ENCODE assay signal across 1 cellular context in the genomic region with DNA sequence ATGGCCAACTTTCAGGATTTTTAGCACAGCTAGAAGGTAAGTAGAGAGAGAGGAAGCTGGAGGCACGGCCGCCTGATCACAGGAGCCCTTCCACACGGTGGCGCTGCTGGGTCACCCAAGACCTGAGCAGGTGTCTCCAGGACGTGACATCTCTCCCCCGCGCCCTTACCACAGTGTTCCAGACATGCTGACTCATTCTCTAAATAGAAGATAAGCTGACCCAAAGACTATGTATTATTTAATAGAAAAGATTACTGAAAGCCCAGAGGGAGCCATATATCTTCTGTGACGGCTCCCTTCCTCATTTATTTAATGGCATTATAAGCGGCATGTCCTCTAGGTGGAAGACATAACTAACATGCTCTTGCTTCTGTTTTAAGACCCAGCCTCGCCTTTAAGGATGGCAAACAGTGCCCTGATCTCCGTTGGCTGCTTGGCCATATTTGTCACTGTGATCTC.
TF ChIP-seq lines count a peak whose summit lies in the region.

No MANE protein-coding gene starts in this region.

TF ChIP-seq in HepG2, 621 proteins besides CTCF, POLR2A, EP300 and RAD21 (continued from another document and continues in another):
- TF ChIP-seq, protein P1, sequence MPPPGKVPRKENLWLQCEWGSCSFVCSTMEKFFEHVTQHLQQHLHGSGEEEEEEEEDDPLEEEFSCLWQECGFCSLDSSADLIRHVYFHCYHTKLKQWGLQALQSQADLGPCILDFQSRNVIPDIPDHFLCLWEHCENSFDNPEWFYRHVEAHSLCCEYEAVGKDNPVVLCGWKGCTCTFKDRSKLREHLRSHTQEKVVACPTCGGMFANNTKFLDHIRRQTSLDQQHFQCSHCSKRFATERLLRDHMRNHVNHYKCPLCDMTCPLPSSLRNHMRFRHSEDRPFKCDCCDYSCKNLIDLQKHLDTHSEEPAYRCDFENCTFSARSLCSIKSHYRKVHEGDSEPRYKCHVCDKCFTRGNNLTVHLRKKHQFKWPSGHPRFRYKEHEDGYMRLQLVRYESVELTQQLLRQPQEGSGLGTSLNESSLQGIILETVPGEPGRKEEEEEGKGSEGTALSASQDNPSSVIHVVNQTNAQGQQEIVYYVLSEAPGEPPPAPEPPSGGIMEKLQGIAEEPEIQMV (CRISPR knock-in tag; IDR thresholded peaks at IDR 0.05; ENCODE audit: low read depth) = 0 out of 2 replicates have a peak, but pooled peaks have one; percentile 27
- TF ChIP-seq, protein P2, sequence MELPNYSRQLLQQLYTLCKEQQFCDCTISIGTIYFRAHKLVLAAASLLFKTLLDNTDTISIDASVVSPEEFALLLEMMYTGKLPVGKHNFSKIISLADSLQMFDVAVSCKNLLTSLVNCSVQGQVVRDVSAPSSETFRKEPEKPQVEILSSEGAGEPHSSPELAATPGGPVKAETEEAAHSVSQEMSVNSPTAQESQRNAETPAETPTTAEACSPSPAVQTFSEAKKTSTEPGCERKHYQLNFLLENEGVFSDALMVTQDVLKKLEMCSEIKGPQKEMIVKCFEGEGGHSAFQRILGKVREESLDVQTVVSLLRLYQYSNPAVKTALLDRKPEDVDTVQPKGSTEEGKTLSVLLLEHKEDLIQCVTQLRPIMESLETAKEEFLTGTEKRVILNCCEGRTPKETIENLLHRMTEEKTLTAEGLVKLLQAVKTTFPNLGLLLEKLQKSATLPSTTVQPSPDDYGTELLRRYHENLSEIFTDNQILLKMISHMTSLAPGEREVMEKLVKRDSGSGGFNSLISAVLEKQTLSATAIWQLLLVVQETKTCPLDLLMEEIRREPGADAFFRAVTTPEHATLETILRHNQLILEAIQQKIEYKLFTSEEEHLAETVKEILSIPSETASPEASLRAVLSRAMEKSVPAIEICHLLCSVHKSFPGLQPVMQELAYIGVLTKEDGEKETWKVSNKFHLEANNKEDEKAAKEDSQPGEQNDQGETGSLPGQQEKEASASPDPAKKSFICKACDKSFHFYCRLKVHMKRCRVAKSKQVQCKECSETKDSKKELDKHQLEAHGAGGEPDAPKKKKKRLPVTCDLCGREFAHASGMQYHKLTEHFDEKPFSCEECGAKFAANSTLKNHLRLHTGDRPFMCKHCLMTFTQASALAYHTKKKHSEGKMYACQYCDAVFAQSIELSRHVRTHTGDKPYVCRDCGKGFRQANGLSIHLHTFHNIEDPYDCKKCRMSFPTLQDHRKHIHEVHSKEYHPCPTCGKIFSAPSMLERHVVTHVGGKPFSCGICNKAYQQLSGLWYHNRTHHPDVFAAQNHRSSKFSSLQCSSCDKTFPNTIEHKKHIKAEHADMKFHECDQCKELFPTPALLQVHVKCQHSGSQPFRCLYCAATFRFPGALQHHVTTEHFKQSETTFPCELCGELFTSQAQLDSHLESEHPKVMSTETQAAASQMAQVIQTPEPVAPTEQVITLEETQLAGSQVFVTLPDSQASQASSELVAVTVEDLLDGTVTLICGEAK (IDR thresholded peaks at IDR 0.05) = no peak
- TF ChIP-seq, protein P2 (CRISPR knock-in tag; IDR thresholded peaks at IDR 0.05) = no peak
- TF ChIP-seq SOX5 (CRISPR knock-in tag; IDR thresholded peaks at IDR 0.05; ENCODE audit: borderline replicate concordance) = no peak; the same call in 1 of the 2 replicates
- no peak for TF ChIP-seq ZC3H13 (CRISPR knock-in tag; IDR thresholded peaks at IDR 0.05)
- no peak for TF ChIP-seq ZNF75D (CRISPR knock-in tag; IDR thresholded peaks at IDR 0.05; ENCODE audit: borderline replicate concordance)
- no peak; the same call in 1 of the 2 replicates for TF ChIP-seq FOXK1 (CRISPR knock-in tag; IDR thresholded peaks at IDR 0.05; ENCODE audit: borderline replicate concordance, low read depth)
- TF ChIP-seq SRSF4 (IDR thresholded peaks at IDR 0.05; ENCODE audit: low read depth, low read length, poor library complexity, severe bottlenecking) = no peak
- no peak for TF ChIP-seq ZNF264 (CRISPR knock-in tag; IDR thresholded peaks at IDR 0.05)
- TF ChIP-seq, protein P3, sequence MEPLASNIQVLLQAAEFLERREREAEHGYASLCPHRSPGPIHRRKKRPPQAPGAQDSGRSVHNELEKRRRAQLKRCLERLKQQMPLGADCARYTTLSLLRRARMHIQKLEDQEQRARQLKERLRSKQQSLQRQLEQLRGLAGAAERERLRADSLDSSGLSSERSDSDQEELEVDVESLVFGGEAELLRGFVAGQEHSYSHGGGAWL (CRISPR knock-in tag; IDR thresholded peaks at IDR 0.05) = no peak
- TF ChIP-seq, protein P4, sequence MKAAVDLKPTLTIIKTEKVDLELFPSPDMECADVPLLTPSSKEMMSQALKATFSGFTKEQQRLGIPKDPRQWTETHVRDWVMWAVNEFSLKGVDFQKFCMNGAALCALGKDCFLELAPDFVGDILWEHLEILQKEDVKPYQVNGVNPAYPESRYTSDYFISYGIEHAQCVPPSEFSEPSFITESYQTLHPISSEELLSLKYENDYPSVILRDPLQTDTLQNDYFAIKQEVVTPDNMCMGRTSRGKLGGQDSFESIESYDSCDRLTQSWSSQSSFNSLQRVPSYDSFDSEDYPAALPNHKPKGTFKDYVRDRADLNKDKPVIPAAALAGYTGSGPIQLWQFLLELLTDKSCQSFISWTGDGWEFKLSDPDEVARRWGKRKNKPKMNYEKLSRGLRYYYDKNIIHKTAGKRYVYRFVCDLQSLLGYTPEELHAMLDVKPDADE (CRISPR knock-in tag; IDR thresholded peaks at IDR 0.05) = no peak
- TF ChIP-seq NFE2 (CRISPR knock-in tag; IDR thresholded peaks at IDR 0.05) = peak; percentile 82; the same call in 1 of the 2 replicates
- no peak for TF ChIP-seq KLF11 (CRISPR knock-in tag; IDR thresholded peaks at IDR 0.05)
- TF ChIP-seq PLRG1 (conservative IDR thresholded peaks at IDR 0.05) = no peak
- peak; percentile 94 for TF ChIP-seq STAG1 (CRISPR knock-in tag; IDR thresholded peaks at IDR 0.05)
- TF ChIP-seq, protein P5, sequence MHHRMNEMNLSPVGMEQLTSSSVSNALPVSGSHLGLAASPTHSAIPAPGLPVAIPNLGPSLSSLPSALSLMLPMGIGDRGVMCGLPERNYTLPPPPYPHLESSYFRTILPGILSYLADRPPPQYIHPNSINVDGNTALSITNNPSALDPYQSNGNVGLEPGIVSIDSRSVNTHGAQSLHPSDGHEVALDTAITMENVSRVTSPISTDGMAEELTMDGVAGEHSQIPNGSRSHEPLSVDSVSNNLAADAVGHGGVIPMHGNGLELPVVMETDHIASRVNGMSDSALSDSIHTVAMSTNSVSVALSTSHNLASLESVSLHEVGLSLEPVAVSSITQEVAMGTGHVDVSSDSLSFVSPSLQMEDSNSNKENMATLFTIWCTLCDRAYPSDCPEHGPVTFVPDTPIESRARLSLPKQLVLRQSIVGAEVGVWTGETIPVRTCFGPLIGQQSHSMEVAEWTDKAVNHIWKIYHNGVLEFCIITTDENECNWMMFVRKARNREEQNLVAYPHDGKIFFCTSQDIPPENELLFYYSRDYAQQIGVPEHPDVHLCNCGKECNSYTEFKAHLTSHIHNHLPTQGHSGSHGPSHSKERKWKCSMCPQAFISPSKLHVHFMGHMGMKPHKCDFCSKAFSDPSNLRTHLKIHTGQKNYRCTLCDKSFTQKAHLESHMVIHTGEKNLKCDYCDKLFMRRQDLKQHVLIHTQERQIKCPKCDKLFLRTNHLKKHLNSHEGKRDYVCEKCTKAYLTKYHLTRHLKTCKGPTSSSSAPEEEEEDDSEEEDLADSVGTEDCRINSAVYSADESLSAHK (CRISPR knock-in tag; IDR thresholded peaks at IDR 0.05; ENCODE audit: borderline replicate concordance) = no peak
- TF ChIP-seq ZNF430 (CRISPR knock-in tag; IDR thresholded peaks at IDR 0.05) = no peak
- no peak for TF ChIP-seq AHR (CRISPR knock-in tag; IDR thresholded peaks at IDR 0.05)
- TF ChIP-seq ZNF232 (CRISPR knock-in tag; IDR thresholded peaks at IDR 0.05; ENCODE audit: borderline replicate concordance) = peak; percentile 65; the same call in 1 of the 2 replicates
- TF ChIP-seq, protein P6, sequence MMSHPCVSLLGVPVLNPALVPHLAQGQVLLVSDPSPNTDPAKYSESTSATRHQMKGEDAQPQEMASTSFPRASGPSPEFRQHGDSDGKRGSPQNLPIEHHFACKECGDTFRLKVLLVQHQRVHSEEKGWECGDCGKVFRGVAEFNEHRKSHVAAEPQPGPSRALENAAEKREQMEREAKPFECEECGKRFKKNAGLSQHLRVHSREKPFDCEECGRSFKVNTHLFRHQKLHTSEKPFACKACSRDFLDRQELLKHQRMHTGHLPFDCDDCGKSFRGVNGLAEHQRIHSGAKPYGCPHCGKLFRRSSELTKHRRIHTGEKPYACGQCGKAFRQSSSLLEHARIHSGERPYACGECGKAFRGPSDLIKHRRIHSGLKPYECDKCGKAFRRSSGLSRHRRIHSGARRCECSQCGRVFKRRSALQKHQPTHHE (CRISPR knock-in tag; IDR thresholded peaks at IDR 0.05; ENCODE audit: borderline replicate concordance) = no peak
- peak; percentile 68 to 85 for TF ChIP-seq MAFK (conservative IDR thresholded peaks at IDR 0.05 in 1 of 2, IDR thresholded peaks at IDR 0.05 in 1 of 2; ENCODE audit: low read length in 2 of 2)
- TF ChIP-seq, protein P7, sequence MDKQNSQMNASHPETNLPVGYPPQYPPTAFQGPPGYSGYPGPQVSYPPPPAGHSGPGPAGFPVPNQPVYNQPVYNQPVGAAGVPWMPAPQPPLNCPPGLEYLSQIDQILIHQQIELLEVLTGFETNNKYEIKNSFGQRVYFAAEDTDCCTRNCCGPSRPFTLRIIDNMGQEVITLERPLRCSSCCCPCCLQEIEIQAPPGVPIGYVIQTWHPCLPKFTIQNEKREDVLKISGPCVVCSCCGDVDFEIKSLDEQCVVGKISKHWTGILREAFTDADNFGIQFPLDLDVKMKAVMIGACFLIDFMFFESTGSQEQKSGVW (CRISPR knock-in tag; IDR thresholded peaks at IDR 0.05; ENCODE audit: borderline replicate concordance) = no peak
- no peak for TF ChIP-seq TRIM24 (CRISPR knock-in tag; IDR thresholded peaks at IDR 0.05)
- TF ChIP-seq GTF2F1 (IDR thresholded peaks at IDR 0.05; ENCODE audit: low read length) = no peak
- TF ChIP-seq BORCS8-MEF2B (CRISPR knock-in tag; IDR thresholded peaks at IDR 0.05) = peak; percentile 66
- no peak for TF ChIP-seq KDM1A (CRISPR knock-in tag; IDR thresholded peaks at IDR 0.05)
- TF ChIP-seq ZNF263 (CRISPR knock-in tag; IDR thresholded peaks at IDR 0.05) = no peak
- TF ChIP-seq NFRKB (IDR thresholded peaks at IDR 0.05) = no peak
- 0 out of 2 replicates have a peak, but pooled peaks have one; percentile 46 for TF ChIP-seq CREM (IDR thresholded peaks at IDR 0.05)
- TF ChIP-seq CREM (CRISPR knock-in tag; IDR thresholded peaks at IDR 0.05) = no peak
- TF ChIP-seq, protein P8, sequence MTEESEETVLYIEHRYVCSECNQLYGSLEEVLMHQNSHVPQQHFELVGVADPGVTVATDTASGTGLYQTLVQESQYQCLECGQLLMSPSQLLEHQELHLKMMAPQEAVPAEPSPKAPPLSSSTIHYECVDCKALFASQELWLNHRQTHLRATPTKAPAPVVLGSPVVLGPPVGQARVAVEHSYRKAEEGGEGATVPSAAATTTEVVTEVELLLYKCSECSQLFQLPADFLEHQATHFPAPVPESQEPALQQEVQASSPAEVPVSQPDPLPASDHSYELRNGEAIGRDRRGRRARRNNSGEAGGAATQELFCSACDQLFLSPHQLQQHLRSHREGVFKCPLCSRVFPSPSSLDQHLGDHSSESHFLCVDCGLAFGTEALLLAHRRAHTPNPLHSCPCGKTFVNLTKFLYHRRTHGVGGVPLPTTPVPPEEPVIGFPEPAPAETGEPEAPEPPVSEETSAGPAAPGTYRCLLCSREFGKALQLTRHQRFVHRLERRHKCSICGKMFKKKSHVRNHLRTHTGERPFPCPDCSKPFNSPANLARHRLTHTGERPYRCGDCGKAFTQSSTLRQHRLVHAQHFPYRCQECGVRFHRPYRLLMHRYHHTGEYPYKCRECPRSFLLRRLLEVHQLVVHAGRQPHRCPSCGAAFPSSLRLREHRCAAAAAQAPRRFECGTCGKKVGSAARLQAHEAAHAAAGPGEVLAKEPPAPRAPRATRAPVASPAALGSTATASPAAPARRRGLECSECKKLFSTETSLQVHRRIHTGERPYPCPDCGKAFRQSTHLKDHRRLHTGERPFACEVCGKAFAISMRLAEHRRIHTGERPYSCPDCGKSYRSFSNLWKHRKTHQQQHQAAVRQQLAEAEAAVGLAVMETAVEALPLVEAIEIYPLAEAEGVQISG (CRISPR knock-in tag; IDR thresholded peaks at IDR 0.05) = peak; percentile 51
- peak; percentile 20; the same call in 1 of the 2 replicates for TF ChIP-seq FOXJ3 (CRISPR knock-in tag; IDR thresholded peaks at IDR 0.05; ENCODE audit: borderline replicate concordance)
- TF ChIP-seq KDM4B (CRISPR knock-in tag; IDR thresholded peaks at IDR 0.05) = no peak
- TF ChIP-seq KMT2A (CRISPR knock-in tag; IDR thresholded peaks at IDR 0.05) = peak; percentile 49; the same call in 1 of the 2 replicates
- TF ChIP-seq HOXA7 (CRISPR knock-in tag; IDR thresholded peaks at IDR 0.05) = no peak
- TF ChIP-seq, protein P9, sequence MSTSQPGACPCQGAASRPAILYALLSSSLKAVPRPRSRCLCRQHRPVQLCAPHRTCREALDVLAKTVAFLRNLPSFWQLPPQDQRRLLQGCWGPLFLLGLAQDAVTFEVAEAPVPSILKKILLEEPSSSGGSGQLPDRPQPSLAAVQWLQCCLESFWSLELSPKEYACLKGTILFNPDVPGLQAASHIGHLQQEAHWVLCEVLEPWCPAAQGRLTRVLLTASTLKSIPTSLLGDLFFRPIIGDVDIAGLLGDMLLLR (CRISPR knock-in tag; IDR thresholded peaks at IDR 0.05) = no peak
- TF ChIP-seq, protein P10, sequence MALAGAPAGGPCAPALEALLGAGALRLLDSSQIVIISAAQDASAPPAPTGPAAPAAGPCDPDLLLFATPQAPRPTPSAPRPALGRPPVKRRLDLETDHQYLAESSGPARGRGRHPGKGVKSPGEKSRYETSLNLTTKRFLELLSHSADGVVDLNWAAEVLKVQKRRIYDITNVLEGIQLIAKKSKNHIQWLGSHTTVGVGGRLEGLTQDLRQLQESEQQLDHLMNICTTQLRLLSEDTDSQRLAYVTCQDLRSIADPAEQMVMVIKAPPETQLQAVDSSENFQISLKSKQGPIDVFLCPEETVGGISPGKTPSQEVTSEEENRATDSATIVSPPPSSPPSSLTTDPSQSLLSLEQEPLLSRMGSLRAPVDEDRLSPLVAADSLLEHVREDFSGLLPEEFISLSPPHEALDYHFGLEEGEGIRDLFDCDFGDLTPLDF (CRISPR knock-in tag; IDR thresholded peaks at IDR 0.05) = no peak
